ENCODE assay signal across 11 cellular contexts in the genomic region with DNA sequence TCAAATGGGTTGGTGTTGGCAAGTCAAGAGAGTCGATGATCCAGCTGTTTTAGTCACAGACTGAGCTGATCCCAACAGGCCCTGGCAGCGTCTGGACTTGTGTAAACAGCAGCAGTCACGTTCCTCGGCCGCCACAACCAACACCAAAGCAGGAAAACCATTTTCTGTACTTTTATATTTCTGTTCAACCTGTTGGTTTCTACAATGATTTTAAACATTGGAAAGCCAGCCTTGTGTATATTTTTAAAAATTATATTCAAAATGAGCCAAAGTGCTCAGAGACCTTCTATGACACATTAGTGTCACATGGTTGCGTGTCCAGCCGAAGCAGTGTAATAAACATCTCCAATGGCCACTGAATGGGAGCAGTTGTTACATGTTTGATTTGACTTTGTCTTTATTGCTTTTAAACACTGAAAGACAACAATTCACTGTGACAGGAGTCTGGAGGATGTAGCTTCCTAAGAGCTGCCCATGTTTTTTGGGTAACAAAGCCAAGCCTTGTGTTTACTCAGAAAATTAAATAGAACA. TPM values are rescaled to one million over a fixed set of nuclear protein-coding genes. Genes with fewer than 3 reads are reported as not detected.
DNase-seq lines count a peak whose midpoint lies in the region; FAIRE-seq and TF ChIP-seq lines count a peak whose summit lies in the region.
"Had no signal": no experiment of that assay in that cellular context is flagged by ENCODE, and none has a peak within 500 bp of the region (broad histone marks: within the 10 kb centered on the region; RNA-seq: fewer than 3 reads in every experiment).

No MANE protein-coding gene starts in this region.

- no peak overlapping the region for H2AFZ ChIP-seq in keratinocyte (ENCODE audit: control insufficient read depth, low read length)

- TF ChIP-seq POLR2A in spleen (IDR thresholded peaks at IDR 0.05): no peak

- H3K4me3 ChIP-seq in ascending aorta: no peak overlapping the region
- H3K4me3 ChIP-seq in keratinocyte (ENCODE audit: control insufficient read depth in 2 of 3, extremely low read depth in 1 of 3, insufficient read depth in 2 of 3, low read depth in 1 of 3, low read length in 3 of 3): peak overlapping the region in 1 of 3 experiments; percentile 39
- no peak overlapping the region for H3K4me3 ChIP-seq in spleen

- H3K9me3 ChIP-seq in KOPT-K1 (ENCODE audit: insufficient read depth, low read length, poor library complexity, severe bottlenecking) (no peaks in the 10 kb centered on the region), ascending aorta (no peaks in the 10 kb centered on the region), keratinocyte (ENCODE audit: control insufficient read depth, low read depth, low read length) (no peaks in the 10 kb centered on the region), spleen (no peaks in the 10 kb centered on the region)

- dilution Hi-C loops in keratinocyte (cut with MboI; ENCODE audit: extremely low pct_ligation_motif_present, low sequenced_read_pairs): no loop called here

- peak overlapping the region; percentile 6 for H3K9ac ChIP-seq in keratinocyte (ENCODE audit: control insufficient read depth, extremely low read depth, insufficient read depth, low read length)

- DNase-seq in ascending aorta (ENCODE audit: low spot score in 2 of 2): peak in 1 of 2 donors; percentile 88
- DNase-seq in keratinocyte (ENCODE audit: low read depth, low spot score): no peak
- peak; percentile 46 for DNase-seq in spleen
- DNase-seq in NK-92 treated with Interleukin-12 subunit alpha and Interleukin-12 subunit beta, amount 100 ng/mL, for 24 hours (lab: John Stamatoyannopoulos, UW): no peak
- no peak for DNase-seq in iPS-NIHi11 (ENCODE audit: low spot score)
- DNase-seq in NCI-H187 (lab: John Stamatoyannopoulos, UW): no peak
- no peak for DNase-seq in SKM-1 (lab: John Stamatoyannopoulos, UW; ENCODE audit: unreplicated experiment)
- DNase-seq: DMS79, NCI-H446 treated with DMSO at 0.1 percent for 48 hours had no signal

- peak overlapping the region; percentile 71 for H3K27ac ChIP-seq in KOPT-K1 (ENCODE audit: low read depth, low read length, poor library complexity, severe bottlenecking)
- H3K27ac ChIP-seq in ascending aorta: peak overlapping the region; percentile 87 to 92
- peak overlapping the region; percentile 67 for H3K27ac ChIP-seq in keratinocyte (ENCODE audit: control insufficient read depth, insufficient read depth, low read length)
- H3K27ac ChIP-seq in spleen: no peak overlapping the region

- peaks cover 2% of the 10 kb centered on the region for H3K9me1 ChIP-seq in keratinocyte (ENCODE audit: control insufficient read depth, extremely low read depth, insufficient read depth, low read length)

- H4K20me1 ChIP-seq in keratinocyte (ENCODE audit: control insufficient read depth, extremely low read depth, insufficient read depth, low read length): no peaks in the 10 kb centered on the region

- TF ChIP-seq CTCF in ascending aorta (IDR thresholded peaks at IDR 0.05): no peak
- TF ChIP-seq CTCF in keratinocyte (optimal IDR thresholded peaks at IDR 0.05 in 1 of 3, IDR thresholded peaks at IDR 0.05 in 1 of 3, conservative IDR thresholded peaks at IDR 0.05 in 1 of 3; ENCODE audit: extremely low read depth in 1 of 3, insufficient read depth in 2 of 3, low read length in 3 of 3): no peak
- no peak for TF ChIP-seq CTCF in spleen (IDR thresholded peaks at IDR 0.05 in 8 of 11, conservative IDR thresholded peaks at IDR 0.05 in 3 of 11)

- H3K4me2 ChIP-seq in keratinocyte (ENCODE audit: control insufficient read depth, extremely low read depth, insufficient read depth, low read depth, low read length): peak overlapping the region; percentile 71

- H3K27me3 ChIP-seq in ascending aorta (no peaks in the 10 kb centered on the region), keratinocyte (ENCODE audit: control insufficient read depth, extremely low read depth, insufficient read depth, low read length) (no peaks in the 10 kb centered on the region), spleen (replicated peaks in 1 of 7) (no peaks in the 10 kb centered on the region)

- peak; percentile 92 for FAIRE-seq in keratinocyte (lab: Jason Lieb, UNC)
- FAIRE-seq: colon had no signal

- H3K4me1 ChIP-seq in ascending aorta (peaks cover 42 to 63% of the 10 kb centered on the region in 2 donors), keratinocyte (ENCODE audit: control insufficient read depth, extremely low read depth, insufficient read depth, low read length) (peaks cover 61% of the 10 kb centered on the region), spleen (peaks cover 2 to 30% (median 8%) of the 10 kb centered on the region in 6 donors)

- 78 to 93% (median 87%) methylated on average over 7 of the region's 7 CpGs for WGBS in spleen, 5 donors

- H3K36me3 ChIP-seq in KOPT-K1 (ENCODE audit: insufficient read depth, low read length) (no peaks in the 10 kb centered on the region), ascending aorta (peaks cover 29 to 35% of the 10 kb centered on the region in 2 donors), keratinocyte (ENCODE audit: control insufficient read depth in 2 of 2, extremely low read depth in 1 of 2, insufficient read depth in 2 of 2, low read length in 2 of 2) (no peaks in the 10 kb centered on the region), spleen (no peaks in the 10 kb centered on the region)

- no peaks in the 10 kb centered on the region for H3K79me2 ChIP-seq in keratinocyte (ENCODE audit: control insufficient read depth, insufficient read depth, low read length)

- intact Hi-C loops in ascending aorta (cut with DNase I) (loop anchor here (1.0 to 10.0 kb wide), 2 partner anchors 11 to 902 kb away; a partner anchor contains a TSS), spleen (cut with DNase I; ENCODE audit: low total_unique reads) (no loop called here)

RNA-seq across cellular contexts. Expression of a gene that starts 5.9 kb away (rescaled TPM):
- 410 TPM for total RNA-seq in ascending aorta
- 33.5 to 63.3 TPM (median 35.3 TPM) in 3 replicates for polyA plus RNA-seq in keratinocyte
- polyA plus RNA-seq in keratinocyte (2011; ENCODE audit: low read depth): 9.6 TPM
- polyA plus RNA-seq in keratinocyte (2011; cell fraction: cytosol; rRNA removed): 20.5 and 64.3 TPM in 2 replicates
- polyA plus RNA-seq in keratinocyte (2011; cell fraction: nucleus; rRNA removed): 31.3 and 53.0 TPM in 2 replicates
- polyA plus RNA-seq in keratinocyte (2012; ENCODE audit: low replicate concordance): 30.1 and 57.7 TPM in 2 replicates
- polyA minus RNA-seq in keratinocyte: 7.4 to 12.8 TPM (median 12.5 TPM) in 3 replicates
- polyA minus RNA-seq in keratinocyte (2011; cell fraction: cytosol; rRNA and poly(A)+ RNA removed): 38.8 TPM
- 9.2 and 11.4 TPM in 2 replicates for polyA minus RNA-seq in keratinocyte (2011; cell fraction: nucleus; rRNA and poly(A)+ RNA removed)
- total RNA-seq in spleen: 100 to 1,000 TPM in 3 of 7 donors, 10 to 100 TPM in 4; 56.7 to 198 (median 76.4) TPM
- 100 to 1,000 TPM; 119 to 226 (median 184) TPM for polyA plus RNA-seq in spleen

RNA-seq across cellular contexts. Expression of a gene that starts 23.0 kb away (rescaled TPM):
- 30.2 TPM for total RNA-seq in ascending aorta
- 1.7 to 4.9 TPM (median 1.8 TPM) in 3 replicates for polyA plus RNA-seq in keratinocyte
- 12.4 TPM for polyA plus RNA-seq in keratinocyte (2011; ENCODE audit: low read depth)
- polyA plus RNA-seq in keratinocyte (2011; cell fraction: cytosol; rRNA removed): 1.1 and 1.8 TPM in 2 replicates
- 7.2 and 9.8 TPM in 2 replicates for polyA plus RNA-seq in keratinocyte (2011; cell fraction: nucleus; rRNA removed)
- 1.4 and 22.0 TPM in 2 replicates for polyA plus RNA-seq in keratinocyte (2012; ENCODE audit: low replicate concordance)
- polyA minus RNA-seq in keratinocyte: 0.32 to 1.5 TPM (median 1.3 TPM) in 3 replicates
- polyA minus RNA-seq in keratinocyte (2011; cell fraction: cytosol; rRNA and poly(A)+ RNA removed): 2.1 TPM
- polyA minus RNA-seq in keratinocyte (2011; cell fraction: nucleus; rRNA and poly(A)+ RNA removed): 2.0 and 4.4 TPM in 2 replicates
- total RNA-seq in spleen: 10 to 100 TPM in 1 of 7 donors, 1 to 10 TPM in 6; 2.7 to 11.7 (median 8.3) TPM
- 1 to 10 TPM; 3.0 to 3.7 (median 3.2) TPM for polyA plus RNA-seq in spleen

RNA-seq across cellular contexts. Expression of a gene that starts 48.5 kb away (rescaled TPM):
- total RNA-seq in ascending aorta (112 TPM), spleen (100 to 1,000 TPM; 107 to 184 (median 141) TPM)
- polyA plus RNA-seq in keratinocyte (82.3 to 102 TPM (median 95.5 TPM) in 3 replicates), spleen (100 to 1,000 TPM in 1 of 3 donors, 10 to 100 TPM in 2; 56.2 to 114 (median 61.6) TPM)
- polyA plus RNA-seq in keratinocyte (2011; ENCODE audit: low read depth): 41.8 TPM
- polyA plus RNA-seq in keratinocyte (2011; cell fraction: cytosol; rRNA removed): 92.7 and 139 TPM in 2 replicates
- 92.9 and 114 TPM in 2 replicates for polyA plus RNA-seq in keratinocyte (2011; cell fraction: nucleus; rRNA removed)
- 42.3 and 107 TPM in 2 replicates for polyA plus RNA-seq in keratinocyte (2012; ENCODE audit: low replicate concordance)
- 123 to 292 TPM (median 136 TPM) in 3 replicates for polyA minus RNA-seq in keratinocyte
- 216 TPM for polyA minus RNA-seq in keratinocyte (2011; cell fraction: cytosol; rRNA and poly(A)+ RNA removed)
- 38.2 and 40.0 TPM in 2 replicates for polyA minus RNA-seq in keratinocyte (2011; cell fraction: nucleus; rRNA and poly(A)+ RNA removed)

RNA-seq across cellular contexts. Expression of a gene that starts 53.9 kb away (rescaled TPM):
- total RNA-seq in ascending aorta: 23.5 TPM
- 0.50 to 0.73 TPM (median 0.73 TPM) in 3 replicates for polyA plus RNA-seq in keratinocyte
- 0.25 TPM for polyA plus RNA-seq in keratinocyte (2011; ENCODE audit: low read depth)
- 0.39 and 0.66 TPM in 2 replicates for polyA plus RNA-seq in keratinocyte (2011; cell fraction: cytosol; rRNA removed)
- polyA plus RNA-seq in keratinocyte (2011; cell fraction: nucleus; rRNA removed): 0.53 and 0.95 TPM in 2 replicates
- polyA plus RNA-seq in keratinocyte (2012; ENCODE audit: low replicate concordance): 0.73 and 1.2 TPM in 2 replicates
- 0.96 to 1.8 TPM (median 1.4 TPM) in 3 replicates for polyA minus RNA-seq in keratinocyte
- polyA minus RNA-seq in keratinocyte (2011; cell fraction: cytosol; rRNA and poly(A)+ RNA removed): 2.1 TPM
- polyA minus RNA-seq in keratinocyte (2011; cell fraction: nucleus; rRNA and poly(A)+ RNA removed): 0.47 and 0.74 TPM in 2 replicates
- 10 to 100 TPM in 1 of 7 donors, 1 to 10 TPM in 6; 4.2 to 11.5 (median 7.9) TPM for total RNA-seq in spleen
- 1 to 10 TPM in 2 of 3 donors, under 1 TPM in 1; 0.74 to 2.9 (median 1.1) TPM for polyA plus RNA-seq in spleen

RNA-seq across cellular contexts. Expression of a gene that starts 57.6 kb away (rescaled TPM):
- 249 TPM for total RNA-seq in ascending aorta
- 22.6 to 42.4 TPM (median 31.6 TPM) in 3 replicates for polyA plus RNA-seq in keratinocyte
- 13.0 TPM for polyA plus RNA-seq in keratinocyte (2011; ENCODE audit: low read depth)
- 21.2 and 50.7 TPM in 2 replicates for polyA plus RNA-seq in keratinocyte (2011; cell fraction: cytosol; rRNA removed)
- 66.3 and 100 TPM in 2 replicates for polyA plus RNA-seq in keratinocyte (2011; cell fraction: nucleus; rRNA removed)
- 31.0 and 82.3 TPM in 2 replicates for polyA plus RNA-seq in keratinocyte (2012; ENCODE audit: low replicate concordance)
- polyA minus RNA-seq in keratinocyte: 27.3 to 92.4 TPM (median 35.0 TPM) in 3 replicates
- 74.2 TPM for polyA minus RNA-seq in keratinocyte (2011; cell fraction: cytosol; rRNA and poly(A)+ RNA removed)
- 56.2 and 58.6 TPM in 2 replicates for polyA minus RNA-seq in keratinocyte (2011; cell fraction: nucleus; rRNA and poly(A)+ RNA removed)
- total RNA-seq in spleen: 100 to 1,000 TPM in 3 of 7 donors, 10 to 100 TPM in 4; 66.9 to 110 (median 96.4) TPM
- 100 to 1,000 TPM in 2 of 3 donors, 10 to 100 TPM in 1; 56.6 to 120 (median 102) TPM for polyA plus RNA-seq in spleen

Comparison
In these comparisons a context has a peak if more than half of its experiments do, and no peak if none do; other contexts are left out.
1. H3K27ac ChIP-seq: peak in KOPT-K1 (single experiment), ascending aorta (2 of 2) and keratinocyte (single experiment); none in spleen (0 of 8).